25 cellular contexts compared by ENCODE assay signal in the genomic region with DNA sequence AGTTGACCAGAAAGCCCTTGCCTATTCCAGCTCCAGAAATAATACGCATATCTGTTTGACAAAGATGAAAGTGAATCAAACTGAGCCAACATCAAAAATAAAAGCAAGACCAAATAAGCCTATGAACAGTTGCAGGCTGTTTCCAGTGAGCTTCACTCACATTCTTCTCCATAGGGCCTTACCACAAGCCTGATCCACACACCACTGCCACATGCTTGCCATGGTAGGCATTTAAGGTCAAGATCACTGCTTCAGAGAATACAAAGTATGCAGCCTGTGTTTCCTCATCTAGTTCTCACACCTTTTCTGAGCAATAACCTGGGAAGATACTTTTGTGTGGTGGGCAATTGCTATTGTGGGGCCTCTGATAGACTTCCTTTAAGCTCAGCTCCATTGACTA.
"Had no signal": no experiment of that assay in that cellular context is flagged by ENCODE, and none has a peak within 500 bp of the region (broad histone marks: within the 10 kb centered on the region; RNA-seq: fewer than 3 reads in every experiment).

No MANE protein-coding gene starts in this region.

- H3K4me3 ChIP-seq: breast epithelium, esophagus squamous epithelium, left lung, lung, pancreas, prostate gland, sigmoid colon, smooth muscle cell, uterus had no signal

- ATAC-seq: left lung; naive thymus-derived CD4-positive, alpha-beta T cell; pancreas; stimulated activated memory B cell treated with anti-CD40 and anti-IgM and Interleukin-4, amounts not matched to agents 10 μg/mL and 1 μg/mL and 100 μg/mL, for 72 hours; stimulated activated naive CD8-positive, alpha-beta T cell treated with anti-CD3 and anti-CD28 coated beads, Interleukin-15, amount 100 ng/mL, for 72 hours; T-helper 17 cell; WTC11 had no signal

- H3K9me3 ChIP-seq: breast epithelium, esophagus squamous epithelium, pancreas, prostate gland, uterus had no signal

- DNase-seq: activated CD4-positive, alpha-beta memory T cell treated with anti-CD3 and anti-CD28 coated beads, Interleukin-2, amount 10 ng/mL, durations not matched to agents 7 days and 5 days; activated CD4-positive, alpha-beta T cell treated with anti-CD3 and anti-CD28 coated beads for 1 hour; activated CD4-positive, alpha-beta T cell treated with anti-CD3 and anti-CD28 coated beads, Interleukin-2, amount 10 ng/mL, durations not matched to agents 7 days and 5 days; activated T-cell treated with anti-CD3 and anti-CD28 coated beads, Interleukin-2, amount 50 U/mL, for 48 hours; amniotic stem cell; central memory CD4-positive, alpha-beta T cell; esophagus squamous epithelium; kidney glomerular epithelial cell; left lung; naive thymus-derived CD4-positive, alpha-beta T cell; pancreas; sigmoid colon; stimulated activated CD4-positive, alpha-beta T cell treated with anti-CD3 and anti-CD28 coated beads, Interleukin-1b, Interleukin-23, amount 100 ng/mL, for 48 hours; stimulated activated CD4-positive, alpha-beta T cell treated with anti-CD3 and anti-CD28 coated beads, Interleukin-4, amount 100 ng/mL, for 4 hours; stimulated activated CD8-positive, alpha-beta memory T cell treated with anti-CD3 and anti-CD28 coated beads, Interleukin-4, amount 100 ng/mL, for 48 hours; stimulated activated naive CD8-positive, alpha-beta T cell treated with anti-CD3 and anti-CD28 coated beads, Interleukin-15, amount 100 ng/mL, for 72 hours; substantia nigra; T-helper 17 cell; uterus had no signal

- H3K4me1 ChIP-seq: breast epithelium, esophagus squamous epithelium, left lung, pancreas, prostate gland, uterus had no signal

- H3K4me2 ChIP-seq: smooth muscle cell had no signal

- H3K27me3 ChIP-seq: breast epithelium, esophagus squamous epithelium, left lung, pancreas, sigmoid colon, uterus had no signal

- H3K36me3 ChIP-seq: breast epithelium, esophagus squamous epithelium, left lung, pancreas, prostate gland, sigmoid colon, uterus had no signal

- H3K27ac ChIP-seq: breast epithelium, esophagus squamous epithelium, left lung, pancreas, prostate gland, sigmoid colon, uterus had no signal
